ENCODE assay signal across 10 cellular contexts in the genomic region with DNA sequence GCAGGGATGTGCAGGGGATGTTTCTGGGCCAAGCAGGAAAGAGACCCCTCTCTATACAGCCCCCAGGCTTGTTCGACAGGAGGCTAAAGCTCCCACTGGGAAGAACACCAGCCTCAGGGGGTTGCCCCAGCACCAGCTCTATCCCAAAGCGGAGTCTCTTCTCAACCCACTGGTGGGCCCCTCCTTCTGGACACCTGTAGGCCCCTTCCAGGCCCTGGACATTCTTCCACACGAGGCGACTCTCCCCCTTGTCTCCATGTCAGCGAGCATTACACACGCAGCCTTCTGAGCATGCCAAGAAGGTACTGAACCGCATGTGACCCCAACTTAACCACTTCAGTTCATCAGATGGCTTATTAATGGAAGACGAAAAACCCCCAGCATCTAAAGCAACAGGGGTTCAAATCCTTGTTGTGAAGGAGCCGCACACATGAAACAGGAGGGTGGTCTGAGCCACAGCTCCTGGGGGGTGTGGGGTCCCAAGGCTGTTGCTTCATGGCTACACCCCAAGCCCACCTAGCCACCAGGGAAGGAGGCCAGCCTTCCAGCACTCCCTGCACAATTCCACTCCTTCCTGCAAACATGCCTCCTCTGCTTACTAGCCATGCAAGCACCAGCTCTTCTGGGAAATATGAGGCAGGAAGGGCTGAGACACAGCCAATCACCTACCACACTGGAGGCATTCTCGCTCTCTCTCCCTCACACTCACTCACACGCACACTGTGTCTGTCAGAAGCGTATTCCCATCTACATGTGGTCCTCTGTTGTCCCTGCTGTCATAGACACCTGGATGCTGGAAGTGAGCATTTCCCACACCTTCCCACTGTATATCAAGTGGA.
A peak's percentile ranks its signal among the peaks of the same experiment; 100 is the strongest.
DNase-seq lines count a peak whose midpoint lies in the region; ATAC-seq, FAIRE-seq and TF ChIP-seq lines count a peak whose summit lies in the region.
"Had no signal": no experiment of that assay in that cellular context is flagged by ENCODE, and none has a peak within 500 bp of the region (broad histone marks: within the 10 kb centered on the region; RNA-seq: fewer than 3 reads in every experiment).

No MANE protein-coding gene starts in this region.

- CTCF ChIA-PET in MCF 10A (lab: Yijun Ruan, JAX): interaction anchor here (0.5 to 0.8 kb wide), 4 partner anchors 10 to 628 kb away, joined by 3 read pairs; partner anchors contain the start of gene C20orf203
- CTCF ChIA-PET in endothelial cell of umbilical vein (lab: Charles Lee): interaction anchor here (0.6 to 1.7 kb wide), 15 partner anchors 9 to 172 kb away, joined by 3 to 8 read pairs (median 3); partner anchors contain the start of gene ASXL1

- no peaks in the 10 kb centered on the region for H3K9me3 Mint-ChIP-seq in MCF 10A (ENCODE audit: unreplicated experiment)
- no peaks in the 10 kb centered on the region for H3K9me3 Mint-ChIP-seq in naive B cell

- H3K4me3 Mint-ChIP-seq in MCF 10A (ENCODE audit: unreplicated experiment) (no peak overlapping the region), naive B cell (peak overlapping the region in 5 of 8 donors; percentile 2 to 74 (median 63))

- no peaks in the 10 kb centered on the region for H3K9me1 ChIP-seq in endothelial cell of umbilical vein (replicated peaks; ENCODE audit: control insufficient read depth, extremely low read depth, insufficient read depth, low read length)

- no peak for TF ChIP-seq CTCF in breast epithelium (IDR thresholded peaks at IDR 0.05)
- no peak for TF ChIP-seq CTCF in MCF 10A (IDR thresholded peaks at IDR 0.05; ENCODE audit: unreplicated experiment)
- TF ChIP-seq CTCF in endothelial cell of umbilical vein (IDR thresholded peaks at IDR 0.05; ENCODE audit: extremely low read depth in 1 of 2, insufficient read depth in 1 of 2, low read depth in 1 of 2, low read length in 2 of 2): no peak
- no peak for TF ChIP-seq CTCF in upper lobe of right lung (IDR thresholded peaks at IDR 0.05)

- no peak overlapping the region for H2AFZ ChIP-seq in endothelial cell of umbilical vein (ENCODE audit: low read depth, low read length)

- H3K27ac ChIP-seq in breast epithelium (peak overlapping the region; percentile 84 to 96), endothelial cell of umbilical vein (ENCODE audit: insufficient read depth, low read depth, low read length) (peak overlapping the region; percentile 41), upper lobe of right lung (peak overlapping the region; percentile 68)

- BruUV-seq in MCF 10A (replicated peaks; lab: Mats Ljungman, UMichigan) (no TSS peak), endothelial cell of umbilical vein (replicated peaks; lab: Mats Ljungman, UMichigan) (no TSS peak)

- H3K4me2 ChIP-seq in endothelial cell of umbilical vein (ENCODE audit: insufficient read depth, low read length): peak overlapping the region; percentile 93

- H3K27me3 Mint-ChIP-seq in MCF 10A (ENCODE audit: insufficient read depth, unreplicated experiment) (peaks cover under 1% of the 10 kb centered on the region), naive B cell (peaks cover 0 to 5% (median 0%) of the 10 kb centered on the region in 3 donors)

- H3K4me1 Mint-ChIP-seq in MCF 10A (ENCODE audit: insufficient read depth, unreplicated experiment) (peaks cover 18% of the 10 kb centered on the region), naive B cell (peaks cover 16 to 29% (median 20%) of the 10 kb centered on the region in 3 donors)

- H3K36me3 ChIP-seq in breast epithelium (no peaks in the 10 kb centered on the region), endothelial cell of umbilical vein (ENCODE audit: control insufficient read depth in 2 of 2, extremely low read depth in 1 of 2, insufficient read depth in 2 of 2, low read length in 2 of 2) (no peaks in the 10 kb centered on the region), upper lobe of right lung (no peaks in the 10 kb centered on the region)

- no peak for TF ChIP-seq POLR2A in breast epithelium (IDR thresholded peaks at IDR 0.05)
- no peak for TF ChIP-seq POLR2A in endothelial cell of umbilical vein (IDR thresholded peaks at IDR 0.05; ENCODE audit: low read depth, low read length)

- H3K4me1 ChIP-seq in breast epithelium (peaks cover 5 to 16% of the 10 kb centered on the region in 2 donors), endothelial cell of umbilical vein (ENCODE audit: control insufficient read depth, extremely low read depth, insufficient read depth, low read length) (peaks cover 71% of the 10 kb centered on the region), upper lobe of right lung (peaks cover 46% of the 10 kb centered on the region)

- intact Hi-C loops in breast epithelium (cut with DNase I; ENCODE audit: low total_unique reads) (no loop called here), MCF 10A (cut with micrococcal nuclease) (no loop called here), endothelial cell of umbilical vein (cut with micrococcal nuclease) (no loop called here), upper lobe of right lung (cut with DNase I) (no loop called here)

- H3K36me3 Mint-ChIP-seq in MCF 10A (ENCODE audit: insufficient read depth, unreplicated experiment): no peaks in the 10 kb centered on the region
- no peaks in the 10 kb centered on the region for H3K36me3 Mint-ChIP-seq in naive B cell

- H3K9me3 ChIP-seq in breast epithelium: no peaks in the 10 kb centered on the region
- no peaks in the 10 kb centered on the region for H3K9me3 ChIP-seq in endothelial cell of umbilical vein (replicated peaks; ENCODE audit: control insufficient read depth, insufficient read depth, low read length)
- no peaks in the 10 kb centered on the region for H3K9me3 ChIP-seq in upper lobe of right lung

- H3K4me3 ChIP-seq in breast epithelium: peak overlapping the region in 1 of 3 donors; percentile 93
- H3K4me3 ChIP-seq in endothelial cell of umbilical vein (replicated peaks in 1 of 3; ENCODE audit: insufficient read depth in 1 of 3, low read depth in 1 of 3, low read length in 3 of 3): peak overlapping the region; percentile 60 to 96 (median 89)
- H3K4me3 ChIP-seq in upper lobe of right lung: no peak overlapping the region
- H3K4me3 ChIP-seq: GM12878 had no signal

- H4K20me1 ChIP-seq in endothelial cell of umbilical vein (replicated peaks; ENCODE audit: control insufficient read depth, extremely low read depth, insufficient read depth, low read length): peaks cover 2% of the 10 kb centered on the region

- peak overlapping the region; percentile 59 for H3K9ac ChIP-seq in endothelial cell of umbilical vein (replicated peaks; ENCODE audit: extremely low read depth, insufficient read depth, low read length)

- peak; percentile 55 for FAIRE-seq in endothelial cell of umbilical vein (lab: Jason Lieb, UNC)
- FAIRE-seq: GM12878 had no signal

- no peak for ATAC-seq in naive B cell (ENCODE audit: low read depth in 2 of 2)
- ATAC-seq in upper lobe of right lung: no peak
- ATAC-seq in GM19324 (IDR thresholded peaks at IDR 0.05; ENCODE audit: low FRiP score, unreplicated experiment): no peak
- ATAC-seq: GM12878 had no signal

- H3K27me3 ChIP-seq in breast epithelium: no peaks in the 10 kb centered on the region
- no peaks in the 10 kb centered on the region for H3K27me3 ChIP-seq in endothelial cell of umbilical vein (ENCODE audit: control insufficient read depth in 2 of 2, insufficient read depth in 2 of 2, low read length in 2 of 2)
- no peaks in the 10 kb centered on the region for H3K27me3 ChIP-seq in upper lobe of right lung

- H3K27ac Mint-ChIP-seq in MCF 10A (ENCODE audit: low read depth, unreplicated experiment) (no peak overlapping the region), naive B cell (peak overlapping the region in 1 of 6 donors; percentile 69)

- POLR2A ChIA-PET in MCF 10A (lab: Yijun Ruan, JAX) (no interaction called here), endothelial cell of umbilical vein (lab: Charles Lee) (interaction anchor here (0.6 to 1.2 kb wide), 2 partner anchors 13 to 46 kb away, joined by 3 to 4 read pairs; no protein-coding TSS in a partner anchor)

- H3K79me2 ChIP-seq in endothelial cell of umbilical vein (ENCODE audit: control insufficient read depth, insufficient read depth, low read length): peaks cover 76% of the 10 kb centered on the region

- dilution Hi-C loops in endothelial cell of umbilical vein (cut with MboI; ENCODE audit: extremely low pct_ligation_motif_present, low sequenced_read_pairs): no loop called here

- DNase-seq in breast epithelium (ENCODE audit: low spot score in 2 of 2): no peak
- no peak for DNase-seq in MCF 10A (ENCODE audit: unreplicated experiment)
- DNase-seq in endothelial cell of umbilical vein (ENCODE audit: low read depth, low spot score): peak; percentile 60
- no peak for DNase-seq in naive B cell
- DNase-seq in upper lobe of right lung: no peak
- DNase-seq in central memory CD4-positive, alpha-beta T cell: no peak
- DNase-seq in NOMO-1 treated with dmso at 0.1 percent for 144 hours (lab: John Stamatoyannopoulos, UW; ENCODE audit: unreplicated experiment): no peak
- DNase-seq: activated CD4-positive, alpha-beta T cell treated with anti-CD3 and anti-CD28 coated beads for 48 hours had no signal

TF ChIP-seq in endothelial cell of umbilical vein, 7 proteins besides CTCF, POLR2A, EP300 and RAD21:
- TF ChIP-seq POLR2AphosphoS5 (IDR thresholded peaks at IDR 0.05; ENCODE audit: insufficient read depth, low read depth, low read length) (no peak), GATA2 (IDR thresholded peaks at IDR 0.05; ENCODE audit: insufficient read depth, insufficient read length, low read depth, low read length) (no peak), JUN (IDR thresholded peaks at IDR 0.05; ENCODE audit: borderline replicate concordance, insufficient read depth, insufficient read length, low read depth) (no peak), EZH2 (IDR thresholded peaks at IDR 0.05; ENCODE audit: borderline replicate concordance, low read depth, low read length, severe bottlenecking) (no peak), MYC (IDR thresholded peaks at IDR 0.05; ENCODE audit: low read depth, low read length) (no peak), FOS (IDR thresholded peaks at IDR 0.05; ENCODE audit: borderline replicate concordance, insufficient read depth, low read length) (no peak), MAX (IDR thresholded peaks at IDR 0.05; ENCODE audit: insufficient read depth, insufficient read length) (no peak)
